ENCODE assay signal across 8 cellular contexts in the genomic region with DNA sequence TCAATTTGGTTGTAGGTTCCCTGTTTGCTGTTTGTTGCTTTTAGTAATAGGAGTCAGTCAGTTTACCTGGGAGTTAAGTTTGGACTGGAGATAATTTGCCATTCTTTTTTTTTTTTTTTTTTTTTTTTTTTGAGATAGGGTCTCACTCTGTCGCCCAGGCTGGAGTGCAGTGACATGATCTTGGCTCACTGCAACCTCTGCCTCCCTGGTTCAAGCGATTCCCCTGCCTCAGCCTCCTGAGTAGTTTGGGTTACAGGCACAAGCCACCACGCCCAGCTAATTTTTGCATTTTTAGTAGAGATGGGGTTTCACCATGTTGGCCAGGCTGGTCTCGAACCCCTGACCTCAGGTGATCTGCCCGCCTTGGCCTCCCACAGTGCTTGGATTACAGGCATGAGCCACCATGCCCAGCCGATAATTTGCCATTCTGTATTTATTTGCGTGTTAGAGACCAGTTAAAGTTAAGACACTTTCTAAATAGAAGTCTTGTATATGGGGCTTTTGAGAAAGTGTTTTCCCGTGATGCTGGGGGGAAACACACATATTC. TPM values are rescaled to one million over a fixed set of nuclear protein-coding genes. Genes with fewer than 3 reads are reported as not detected.
A peak's percentile ranks its signal among the peaks of the same experiment; 100 is the strongest.
DNase-seq lines count a peak whose midpoint lies in the region; ATAC-seq and TF ChIP-seq lines count a peak whose summit lies in the region.
"Not testable (repeated sequence)": the region's sequence is repeated elsewhere in the genome, so short reads cannot be mapped to it uniquely, and the experiment has no call there.
"Had no signal": no experiment of that assay in that cellular context is flagged by ENCODE, and none has a peak within 500 bp of the region (broad histone marks: within the 10 kb centered on the region; RNA-seq: fewer than 3 reads in every experiment).

No MANE protein-coding gene starts in this region.

- not testable (repeated sequence) for DNase-seq in activated T-cell treated with anti-CD3 and anti-CD28 coated beads, Interleukin-2, amount 50 U/mL, for 72 hours; caudate nucleus (lab: John Stamatoyannopoulos, UW); heart left ventricle; naive B cell

- H3K36me3 Mint-ChIP-seq in activated T-cell treated with anti-CD3 and anti-CD28 coated beads, Interleukin-2, amount 50 U/mL, for 72 hours (ENCODE audit: insufficient read depth in 2 of 2), result peaks cover 52 to 71% of the 10 kb centered on the region in 2 donors
- H3K36me3 Mint-ChIP-seq in naive B cell, result peaks cover 31 to 36% of the 10 kb centered on the region in 2 donors

- peak overlapping the region; percentile 87 for H3K4me2 ChIP-seq in OCI-LY3 (ENCODE audit: low read length)

- H3K27me3 Mint-ChIP-seq in activated T-cell treated with anti-CD3 and anti-CD28 coated beads, Interleukin-2, amount 50 U/mL, for 72 hours (ENCODE audit: low read depth); naive B cell: not testable (repeated sequence)

- not testable (repeated sequence) for TF ChIP-seq CTCF in OCI-LY3 (IDR thresholded peaks at IDR 0.05; ENCODE audit: low read depth, low read length); heart left ventricle (IDR thresholded peaks at IDR 0.05)

- peaks cover 71% of the 10 kb centered on the region for H4K20me1 ChIP-seq in OCI-LY3 (ENCODE audit: insufficient read depth, low read length)

- peak overlapping the region; percentile 99 for H3K27ac Mint-ChIP-seq in activated T-cell treated with anti-CD3 and anti-CD28 coated beads, Interleukin-2, amount 50 U/mL, for 72 hours
- H3K27ac Mint-ChIP-seq in naive B cell, result peak overlapping the region; percentile 70 to 99 (median 93)

- ATAC-seq in activated T-cell treated with anti-CD3 and anti-CD28 coated beads, Interleukin-2, amount 50 U/mL, for 72 hours (replicated peaks in 1 of 2); heart left ventricle; naive B cell (ENCODE audit: low read depth in 2 of 2): not testable (repeated sequence)

- peaks cover 68% of the 10 kb centered on the region for H3K36me3 ChIP-seq in OCI-LY3 (replicated peaks; ENCODE audit: low read depth, low read length)
- peaks cover 0 to 59% (median 47%) of the 10 kb centered on the region in 9 donors for H3K36me3 ChIP-seq in heart left ventricle

- H3K4me1 Mint-ChIP-seq in activated T-cell treated with anti-CD3 and anti-CD28 coated beads, Interleukin-2, amount 50 U/mL, for 72 hours (ENCODE audit: low read depth), result peaks cover 64% of the 10 kb centered on the region
- peaks cover 41 to 79% (median 67%) of the 10 kb centered on the region in 3 donors for H3K4me1 Mint-ChIP-seq in naive B cell

- not testable (repeated sequence) for TF ChIP-seq POLR2A in heart left ventricle (IDR thresholded peaks at IDR 0.05)

- not testable (repeated sequence) for H3K27me3 ChIP-seq in OCI-LY3 (ENCODE audit: low read depth, low read length); heart left ventricle

- H3K4me3 Mint-ChIP-seq in activated T-cell treated with anti-CD3 and anti-CD28 coated beads, Interleukin-2, amount 50 U/mL, for 72 hours, result peak overlapping the region; percentile 99 to 100
- H3K4me3 Mint-ChIP-seq in naive B cell, result peak overlapping the region; percentile 96 to 100 (median 98)

- H2AFZ ChIP-seq in OCI-LY3 (ENCODE audit: low read depth, low read length), result not testable (repeated sequence)

- peaks cover 72% of the 10 kb centered on the region for H3K4me1 ChIP-seq in OCI-LY3 (ENCODE audit: low read length)
- H3K4me1 ChIP-seq in heart left ventricle, result peaks cover 0 to 67% (median 46%) of the 10 kb centered on the region in 12 donors

- H3K79me2 ChIP-seq in OCI-LY3 (ENCODE audit: low read length), result peaks cover 77% of the 10 kb centered on the region

- H3K4me3 ChIP-seq in GM08714 (ENCODE audit: low read length) (peak overlapping the region; percentile 83), OCI-LY3 (ENCODE audit: low read length) (peak overlapping the region; percentile 94), heart left ventricle (peak overlapping the region in 11 of 12 donors; percentile 64 to 100 (median 93)), skin epidermis (peak overlapping the region in 6 of 7 experiments; percentile 68 to 99 (median 92))

- H3K27ac ChIP-seq in OCI-LY3 (ENCODE audit: low read length) (peak overlapping the region; percentile 92), caudate nucleus (ENCODE audit: low read depth, low read length) (peak overlapping the region; percentile 98), heart left ventricle (peak overlapping the region in 9 of 12 donors; percentile 30 to 100 (median 99)), skin epidermis (peak overlapping the region in 10 of 21 experiments; percentile 4 to 100 (median 59))

- not testable (repeated sequence) for H3K9me3 ChIP-seq in OCI-LY3 (ENCODE audit: insufficient read depth, low read length); heart left ventricle

- WGBS in heart left ventricle, 4 donors, result 28 to 63% (median 42%) methylated on average over 8 of the region's 8 CpGs

- intact Hi-C loops in heart left ventricle (cut with DNase I), result loop anchor here in 8 of 10 donors (5.0 to 10.0 kb wide), 2 partner anchors 67 to 70 kb away; a partner anchor contains a TSS

- peak overlapping the region; percentile 97 for H3K9ac ChIP-seq in OCI-LY3 (ENCODE audit: low read length)

- not testable (repeated sequence) for H3K9me3 Mint-ChIP-seq in activated T-cell treated with anti-CD3 and anti-CD28 coated beads, Interleukin-2, amount 50 U/mL, for 72 hours; naive B cell

RNA-seq across cellular contexts. Expression of a gene that starts 2.7 kb away (rescaled TPM):
- total RNA-seq in activated T-cell treated with anti-CD3 and anti-CD28 coated beads, Interleukin-2, amount 50 U/mL, for 72 hours, result 100 to 1,000 TPM; 350 to 403 TPM
- 100 to 1,000 TPM in 8 of 9 donors, 10 to 100 TPM in 1; 86.9 to 197 (median 117) TPM for total RNA-seq in heart left ventricle
- polyA plus RNA-seq in heart left ventricle (100 to 1,000 TPM in 1 of 2 donors, 10 to 100 TPM in 1; 41.4 to 226 TPM), naive B cell (ENCODE audit: low read depth in 6 of 6) (1,000 to 10,000 TPM in 1 of 6 donors, 100 to 1,000 TPM in 5; 235 to 1,138 (median 264) TPM)

RNA-seq across cellular contexts. Expression of a gene that starts 27.1 kb away (rescaled TPM):
- under 1 TPM in 1 of 2 donors, not detected in 1; 0.36 TPM for total RNA-seq in activated T-cell treated with anti-CD3 and anti-CD28 coated beads, Interleukin-2, amount 50 U/mL, for 72 hours
- total RNA-seq in heart left ventricle, result 1 to 10 TPM in 2 of 9 donors, under 1 TPM in 5, not detected in 2; 0.23 to 3.1 (median 0.30) TPM
- polyA plus RNA-seq in heart left ventricle, result under 1 TPM in 1 of 2 donors, not detected in 1; 0.32 TPM
- polyA plus RNA-seq in naive B cell (ENCODE audit: low read depth in 6 of 6), result under 1 TPM in 4 of 6 donors, not detected in 2; 0.25 to 0.72 (median 0.27) TPM
- total RNA-seq: WTC11 had no signal

RNA-seq across cellular contexts. Expression of a gene that starts 54.7 kb away (rescaled TPM):
- total RNA-seq in activated T-cell treated with anti-CD3 and anti-CD28 coated beads, Interleukin-2, amount 50 U/mL, for 72 hours, result 100 to 1,000 TPM; 239 to 256 TPM
- total RNA-seq in heart left ventricle, result 10 to 100 TPM in 4 of 9 donors, 1 to 10 TPM in 5; 5.8 to 98.6 (median 9.9) TPM
- polyA plus RNA-seq in heart left ventricle, result 10 to 100 TPM in 1 of 2 donors, 1 to 10 TPM in 1; 6.8 to 11.8 TPM
- 10 to 100 TPM in 5 of 6 donors, 1 to 10 TPM in 1; 2.9 to 42.9 (median 29.9) TPM for polyA plus RNA-seq in naive B cell (ENCODE audit: low read depth in 6 of 6)
